ENCODE assay signal across 1 cellular context in the genomic region with DNA sequence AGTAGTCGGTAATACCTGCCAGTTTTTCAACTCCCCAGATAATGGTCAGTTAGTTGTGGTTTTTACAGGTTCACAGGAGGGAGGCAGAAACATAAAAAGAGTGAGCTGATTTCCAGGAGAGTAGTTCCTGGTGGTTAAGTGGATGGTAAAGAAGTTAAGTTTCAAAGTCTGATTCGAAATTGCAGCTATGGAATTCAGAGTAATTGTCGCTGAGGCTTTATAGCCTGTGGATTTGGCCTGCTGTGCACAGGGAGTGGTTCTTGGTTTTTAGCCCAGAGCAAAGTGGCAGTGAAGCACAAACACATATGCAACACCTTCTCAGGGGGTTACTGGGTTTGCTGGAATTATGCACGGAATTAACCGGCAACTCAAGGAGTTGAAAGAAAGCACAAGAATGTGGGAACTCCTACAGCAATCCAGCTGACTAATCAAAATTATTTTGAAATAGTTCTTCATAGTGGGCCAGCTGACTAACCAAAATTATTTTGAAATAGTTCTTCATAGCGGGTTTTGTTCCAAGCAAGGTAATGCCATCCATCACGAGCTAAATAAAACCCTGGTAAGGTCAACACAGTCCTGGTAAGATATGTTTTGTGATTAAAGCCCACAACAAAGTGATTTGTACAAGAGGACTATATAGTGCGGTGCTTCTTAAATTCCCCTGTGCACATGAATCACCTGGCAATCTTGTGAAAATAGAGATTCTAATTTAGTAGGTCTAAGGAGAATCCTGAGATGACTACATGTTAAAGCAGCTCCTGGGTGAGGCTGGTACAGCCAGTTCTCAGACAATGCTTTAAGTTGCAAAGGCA.
TF ChIP-seq lines count a peak whose summit lies in the region.

No MANE protein-coding gene starts in this region.

TF ChIP-seq in HEK293, 187 proteins besides CTCF, POLR2A, EP300 and RAD21 (continued from another document):
- TF ChIP-seq, protein P1, sequence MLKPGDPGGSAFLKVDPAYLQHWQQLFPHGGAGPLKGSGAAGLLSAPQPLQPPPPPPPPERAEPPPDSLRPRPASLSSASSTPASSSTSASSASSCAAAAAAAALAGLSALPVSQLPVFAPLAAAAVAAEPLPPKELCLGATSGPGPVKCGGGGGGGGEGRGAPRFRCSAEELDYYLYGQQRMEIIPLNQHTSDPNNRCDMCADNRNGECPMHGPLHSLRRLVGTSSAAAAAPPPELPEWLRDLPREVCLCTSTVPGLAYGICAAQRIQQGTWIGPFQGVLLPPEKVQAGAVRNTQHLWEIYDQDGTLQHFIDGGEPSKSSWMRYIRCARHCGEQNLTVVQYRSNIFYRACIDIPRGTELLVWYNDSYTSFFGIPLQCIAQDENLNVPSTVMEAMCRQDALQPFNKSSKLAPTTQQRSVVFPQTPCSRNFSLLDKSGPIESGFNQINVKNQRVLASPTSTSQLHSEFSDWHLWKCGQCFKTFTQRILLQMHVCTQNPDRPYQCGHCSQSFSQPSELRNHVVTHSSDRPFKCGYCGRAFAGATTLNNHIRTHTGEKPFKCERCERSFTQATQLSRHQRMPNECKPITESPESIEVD (tag by site-specific recombination; IDR thresholded peaks at IDR 0.05) = peak; percentile 98
- TF ChIP-seq SCRT1 (tag by site-specific recombination; IDR thresholded peaks at IDR 0.05; ENCODE audit: borderline replicate concordance) = peak; percentile 76
- TF ChIP-seq, protein P2, sequence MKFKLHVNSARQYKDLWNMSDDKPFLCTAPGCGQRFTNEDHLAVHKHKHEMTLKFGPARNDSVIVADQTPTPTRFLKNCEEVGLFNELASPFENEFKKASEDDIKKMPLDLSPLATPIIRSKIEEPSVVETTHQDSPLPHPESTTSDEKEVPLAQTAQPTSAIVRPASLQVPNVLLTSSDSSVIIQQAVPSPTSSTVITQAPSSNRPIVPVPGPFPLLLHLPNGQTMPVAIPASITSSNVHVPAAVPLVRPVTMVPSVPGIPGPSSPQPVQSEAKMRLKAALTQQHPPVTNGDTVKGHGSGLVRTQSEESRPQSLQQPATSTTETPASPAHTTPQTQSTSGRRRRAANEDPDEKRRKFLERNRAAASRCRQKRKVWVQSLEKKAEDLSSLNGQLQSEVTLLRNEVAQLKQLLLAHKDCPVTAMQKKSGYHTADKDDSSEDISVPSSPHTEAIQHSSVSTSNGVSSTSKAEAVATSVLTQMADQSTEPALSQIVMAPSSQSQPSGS (tag by site-specific recombination; IDR thresholded peaks at IDR 0.05; ENCODE audit: low read depth) = no peak
- peak; percentile 91 for TF ChIP-seq FEZF1 (tag by site-specific recombination; IDR thresholded peaks at IDR 0.05)
- TF ChIP-seq ZBTB44 (tag by site-specific recombination; IDR thresholded peaks at IDR 0.05) = 0 out of 2 replicates have a peak, but pooled peaks have one; percentile 14
- peak; percentile 100 for TF ChIP-seq ZIC2 (tag by site-specific recombination; IDR thresholded peaks at IDR 0.05)
- no peak for TF ChIP-seq ZNF366 (tag by site-specific recombination; conservative IDR thresholded peaks at IDR 0.05)
- peak; percentile 58 for TF ChIP-seq SCRT2 (tag by site-specific recombination; IDR thresholded peaks at IDR 0.05)
- TF ChIP-seq ZNF596 (tag by site-specific recombination; IDR thresholded peaks at IDR 0.05) = 0 out of 2 replicates have a peak, but pooled peaks have one; percentile 28
- TF ChIP-seq ZSCAN4 (tag by site-specific recombination; IDR thresholded peaks at IDR 0.05) = no peak
